1 cellular context compared by ENCODE assay signal in the genomic region with DNA sequence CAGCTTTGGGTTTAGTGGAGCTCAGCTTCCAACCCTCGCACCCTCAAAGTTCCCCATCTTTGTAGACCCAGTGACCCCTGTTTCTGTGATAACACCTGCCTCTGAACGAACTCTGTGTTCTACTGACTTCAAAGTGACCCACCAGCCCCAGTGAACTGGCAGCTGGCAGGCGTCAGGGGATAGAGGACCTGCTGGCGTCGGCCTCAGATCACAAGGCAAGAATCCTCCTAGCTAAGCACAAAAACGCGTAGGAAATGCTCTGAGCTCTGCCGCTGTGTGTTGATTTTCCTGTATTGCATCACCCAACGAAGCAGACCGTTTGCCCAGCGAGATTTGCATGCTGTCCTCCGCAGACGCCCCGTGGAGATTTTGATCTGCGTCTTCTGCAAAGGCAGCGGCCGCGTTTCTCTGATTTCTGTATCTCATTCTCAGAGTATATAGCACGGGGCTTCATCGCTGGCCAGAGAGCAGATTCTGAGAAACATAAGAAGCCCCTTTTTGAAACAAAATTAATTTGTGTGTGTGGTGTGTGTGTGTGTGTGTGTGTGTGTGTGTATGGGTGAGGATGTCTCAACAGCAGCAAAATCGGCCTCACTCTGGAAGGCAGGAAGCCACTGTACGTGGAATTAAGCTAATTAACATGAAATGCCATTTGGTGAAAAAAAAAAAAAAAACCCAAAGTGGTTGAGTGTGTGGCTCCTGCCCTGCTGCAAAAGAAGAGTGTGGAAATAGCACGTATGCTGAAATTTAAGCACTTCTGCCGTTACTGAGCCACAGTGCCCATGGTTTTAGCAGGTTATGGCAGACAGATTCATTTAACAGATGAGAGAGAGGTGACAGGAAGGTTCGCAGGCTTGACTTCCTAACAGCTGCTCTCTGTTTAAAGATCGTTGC.
A peak's percentile ranks its signal among the peaks of the same experiment; 100 is the strongest.
TF ChIP-seq lines count a peak whose summit lies in the region.

No MANE protein-coding gene starts in this region.

TF ChIP-seq in HepG2, 621 proteins besides CTCF, POLR2A, EP300 and RAD21 (continued from another document and continues in another):
- TF ChIP-seq, protein P1, sequence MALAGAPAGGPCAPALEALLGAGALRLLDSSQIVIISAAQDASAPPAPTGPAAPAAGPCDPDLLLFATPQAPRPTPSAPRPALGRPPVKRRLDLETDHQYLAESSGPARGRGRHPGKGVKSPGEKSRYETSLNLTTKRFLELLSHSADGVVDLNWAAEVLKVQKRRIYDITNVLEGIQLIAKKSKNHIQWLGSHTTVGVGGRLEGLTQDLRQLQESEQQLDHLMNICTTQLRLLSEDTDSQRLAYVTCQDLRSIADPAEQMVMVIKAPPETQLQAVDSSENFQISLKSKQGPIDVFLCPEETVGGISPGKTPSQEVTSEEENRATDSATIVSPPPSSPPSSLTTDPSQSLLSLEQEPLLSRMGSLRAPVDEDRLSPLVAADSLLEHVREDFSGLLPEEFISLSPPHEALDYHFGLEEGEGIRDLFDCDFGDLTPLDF (CRISPR knock-in tag; IDR thresholded peaks at IDR 0.05), result no peak
- no peak for TF ChIP-seq ZNF558 (CRISPR knock-in tag; IDR thresholded peaks at IDR 0.05; ENCODE audit: borderline replicate concordance)
- TF ChIP-seq, protein P2, sequence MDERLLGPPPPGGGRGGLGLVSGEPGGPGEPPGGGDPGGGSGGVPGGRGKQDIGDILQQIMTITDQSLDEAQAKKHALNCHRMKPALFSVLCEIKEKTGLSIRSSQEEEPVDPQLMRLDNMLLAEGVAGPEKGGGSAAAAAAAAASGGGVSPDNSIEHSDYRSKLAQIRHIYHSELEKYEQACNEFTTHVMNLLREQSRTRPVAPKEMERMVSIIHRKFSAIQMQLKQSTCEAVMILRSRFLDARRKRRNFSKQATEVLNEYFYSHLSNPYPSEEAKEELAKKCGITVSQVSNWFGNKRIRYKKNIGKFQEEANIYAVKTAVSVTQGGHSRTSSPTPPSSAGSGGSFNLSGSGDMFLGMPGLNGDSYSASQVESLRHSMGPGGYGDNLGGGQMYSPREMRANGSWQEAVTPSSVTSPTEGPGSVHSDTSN (CRISPR knock-in tag; IDR thresholded peaks at IDR 0.05), result no peak
- 0 out of 2 replicates have a peak, but pooled peaks have one; percentile 19 for TF ChIP-seq HOXD1 (CRISPR knock-in tag; IDR thresholded peaks at IDR 0.05)
- TF ChIP-seq, protein P3, sequence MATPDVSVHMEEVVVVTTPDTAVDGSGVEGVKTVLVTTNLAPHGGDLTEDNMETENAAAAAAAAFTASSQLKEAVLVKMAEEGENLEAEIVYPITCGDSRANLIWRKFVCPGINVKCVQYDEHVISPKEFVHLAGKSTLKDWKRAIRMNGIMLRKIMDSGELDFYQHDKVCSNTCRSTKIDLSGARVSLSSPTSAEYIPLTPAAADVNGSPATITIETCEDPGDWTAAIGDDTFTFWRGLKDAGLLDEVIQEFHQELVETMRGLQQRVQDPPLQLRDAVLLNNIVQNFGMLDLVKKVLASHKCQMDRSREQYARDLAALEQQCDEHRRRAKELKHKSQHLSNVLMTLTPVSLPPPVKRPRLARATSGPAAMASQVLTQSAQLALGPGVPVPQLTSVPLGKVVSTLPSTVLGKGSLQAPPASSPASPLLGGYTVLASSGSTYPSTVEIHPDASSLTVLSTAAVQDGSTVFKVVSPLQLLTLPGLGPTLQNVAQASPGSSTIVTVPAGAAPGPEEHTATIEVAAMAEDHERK (CRISPR knock-in tag; IDR thresholded peaks at IDR 0.05; ENCODE audit: low read depth), result no peak
- TF ChIP-seq, protein P4, sequence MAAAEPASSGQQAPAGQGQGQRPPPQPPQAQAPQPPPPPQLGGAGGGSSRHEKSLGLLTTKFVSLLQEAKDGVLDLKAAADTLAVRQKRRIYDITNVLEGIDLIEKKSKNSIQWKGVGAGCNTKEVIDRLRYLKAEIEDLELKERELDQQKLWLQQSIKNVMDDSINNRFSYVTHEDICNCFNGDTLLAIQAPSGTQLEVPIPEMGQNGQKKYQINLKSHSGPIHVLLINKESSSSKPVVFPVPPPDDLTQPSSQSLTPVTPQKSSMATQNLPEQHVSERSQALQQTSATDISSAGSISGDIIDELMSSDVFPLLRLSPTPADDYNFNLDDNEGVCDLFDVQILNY (CRISPR knock-in tag; conservative IDR thresholded peaks at IDR 0.05), result no peak
- TF ChIP-seq ZKSCAN8 (CRISPR knock-in tag; IDR thresholded peaks at IDR 0.05; ENCODE audit: borderline replicate concordance), result peak; percentile 29; the same call in 1 of the 2 replicates
- TF ChIP-seq, protein P5, sequence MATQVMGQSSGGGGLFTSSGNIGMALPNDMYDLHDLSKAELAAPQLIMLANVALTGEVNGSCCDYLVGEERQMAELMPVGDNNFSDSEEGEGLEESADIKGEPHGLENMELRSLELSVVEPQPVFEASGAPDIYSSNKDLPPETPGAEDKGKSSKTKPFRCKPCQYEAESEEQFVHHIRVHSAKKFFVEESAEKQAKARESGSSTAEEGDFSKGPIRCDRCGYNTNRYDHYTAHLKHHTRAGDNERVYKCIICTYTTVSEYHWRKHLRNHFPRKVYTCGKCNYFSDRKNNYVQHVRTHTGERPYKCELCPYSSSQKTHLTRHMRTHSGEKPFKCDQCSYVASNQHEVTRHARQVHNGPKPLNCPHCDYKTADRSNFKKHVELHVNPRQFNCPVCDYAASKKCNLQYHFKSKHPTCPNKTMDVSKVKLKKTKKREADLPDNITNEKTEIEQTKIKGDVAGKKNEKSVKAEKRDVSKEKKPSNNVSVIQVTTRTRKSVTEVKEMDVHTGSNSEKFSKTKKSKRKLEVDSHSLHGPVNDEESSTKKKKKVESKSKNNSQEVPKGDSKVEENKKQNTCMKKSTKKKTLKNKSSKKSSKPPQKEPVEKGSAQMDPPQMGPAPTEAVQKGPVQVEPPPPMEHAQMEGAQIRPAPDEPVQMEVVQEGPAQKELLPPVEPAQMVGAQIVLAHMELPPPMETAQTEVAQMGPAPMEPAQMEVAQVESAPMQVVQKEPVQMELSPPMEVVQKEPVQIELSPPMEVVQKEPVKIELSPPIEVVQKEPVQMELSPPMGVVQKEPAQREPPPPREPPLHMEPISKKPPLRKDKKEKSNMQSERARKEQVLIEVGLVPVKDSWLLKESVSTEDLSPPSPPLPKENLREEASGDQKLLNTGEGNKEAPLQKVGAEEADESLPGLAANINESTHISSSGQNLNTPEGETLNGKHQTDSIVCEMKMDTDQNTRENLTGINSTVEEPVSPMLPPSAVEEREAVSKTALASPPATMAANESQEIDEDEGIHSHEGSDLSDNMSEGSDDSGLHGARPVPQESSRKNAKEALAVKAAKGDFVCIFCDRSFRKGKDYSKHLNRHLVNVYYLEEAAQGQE (IDR thresholded peaks at IDR 0.05; ENCODE audit: borderline replicate concordance in 1 of 2, low read depth in 1 of 2, low read length in 2 of 2), result no peak
- no peak for TF ChIP-seq KDM1A (CRISPR knock-in tag; IDR thresholded peaks at IDR 0.05)
- TF ChIP-seq, protein P6, sequence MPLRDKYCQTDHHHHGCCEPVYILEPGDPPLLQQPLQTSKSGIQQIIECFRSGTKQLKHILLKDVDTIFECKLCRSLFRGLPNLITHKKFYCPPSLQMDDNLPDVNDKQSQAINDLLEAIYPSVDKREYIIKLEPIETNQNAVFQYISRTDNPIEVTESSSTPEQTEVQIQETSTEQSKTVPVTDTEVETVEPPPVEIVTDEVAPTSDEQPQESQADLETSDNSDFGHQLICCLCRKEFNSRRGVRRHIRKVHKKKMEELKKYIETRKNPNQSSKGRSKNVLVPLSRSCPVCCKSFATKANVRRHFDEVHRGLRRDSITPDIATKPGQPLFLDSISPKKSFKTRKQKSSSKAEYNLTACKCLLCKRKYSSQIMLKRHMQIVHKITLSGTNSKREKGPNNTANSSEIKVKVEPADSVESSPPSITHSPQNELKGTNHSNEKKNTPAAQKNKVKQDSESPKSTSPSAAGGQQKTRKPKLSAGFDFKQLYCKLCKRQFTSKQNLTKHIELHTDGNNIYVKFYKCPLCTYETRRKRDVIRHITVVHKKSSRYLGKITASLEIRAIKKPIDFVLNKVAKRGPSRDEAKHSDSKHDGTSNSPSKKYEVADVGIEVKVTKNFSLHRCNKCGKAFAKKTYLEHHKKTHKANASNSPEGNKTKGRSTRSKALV (CRISPR knock-in tag; IDR thresholded peaks at IDR 0.05), result peak; percentile 71; the same call in 1 of the 2 replicates
- TF ChIP-seq, protein P7, sequence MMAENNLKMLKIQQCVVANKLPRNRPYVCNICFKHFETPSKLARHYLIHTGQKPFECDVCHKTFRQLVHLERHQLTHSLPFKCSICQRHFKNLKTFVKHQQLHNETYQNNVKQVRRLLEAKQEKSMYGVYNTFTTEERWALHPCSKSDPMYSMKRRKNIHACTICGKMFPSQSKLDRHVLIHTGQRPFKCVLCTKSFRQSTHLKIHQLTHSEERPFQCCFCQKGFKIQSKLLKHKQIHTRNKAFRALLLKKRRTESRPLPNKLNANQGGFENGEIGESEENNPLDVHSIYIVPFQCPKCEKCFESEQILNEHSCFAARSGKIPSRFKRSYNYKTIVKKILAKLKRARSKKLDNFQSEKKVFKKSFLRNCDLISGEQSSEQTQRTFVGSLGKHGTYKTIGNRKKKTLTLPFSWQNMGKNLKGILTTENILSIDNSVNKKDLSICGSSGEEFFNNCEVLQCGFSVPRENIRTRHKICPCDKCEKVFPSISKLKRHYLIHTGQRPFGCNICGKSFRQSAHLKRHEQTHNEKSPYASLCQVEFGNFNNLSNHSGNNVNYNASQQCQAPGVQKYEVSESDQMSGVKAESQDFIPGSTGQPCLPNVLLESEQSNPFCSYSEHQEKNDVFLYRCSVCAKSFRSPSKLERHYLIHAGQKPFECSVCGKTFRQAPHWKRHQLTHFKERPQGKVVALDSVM (CRISPR knock-in tag; IDR thresholded peaks at IDR 0.05), result no peak
- no peak for TF ChIP-seq ZNF180 (CRISPR knock-in tag; IDR thresholded peaks at IDR 0.05; ENCODE audit: borderline replicate concordance, low read depth)
- peak; percentile 38; the same call in 1 of the 2 replicates for TF ChIP-seq POLR2AphosphoS5 (IDR thresholded peaks at IDR 0.05; ENCODE audit: low read depth, low read length)
- 0 out of 2 replicates have a peak, but pooled peaks have one; percentile 44 for TF ChIP-seq KDM5B (CRISPR knock-in tag; IDR thresholded peaks at IDR 0.05; ENCODE audit: borderline replicate concordance)
- TF ChIP-seq TBX2 (CRISPR knock-in tag; IDR thresholded peaks at IDR 0.05; ENCODE audit: borderline replicate concordance), result no peak
- TF ChIP-seq, protein P8, sequence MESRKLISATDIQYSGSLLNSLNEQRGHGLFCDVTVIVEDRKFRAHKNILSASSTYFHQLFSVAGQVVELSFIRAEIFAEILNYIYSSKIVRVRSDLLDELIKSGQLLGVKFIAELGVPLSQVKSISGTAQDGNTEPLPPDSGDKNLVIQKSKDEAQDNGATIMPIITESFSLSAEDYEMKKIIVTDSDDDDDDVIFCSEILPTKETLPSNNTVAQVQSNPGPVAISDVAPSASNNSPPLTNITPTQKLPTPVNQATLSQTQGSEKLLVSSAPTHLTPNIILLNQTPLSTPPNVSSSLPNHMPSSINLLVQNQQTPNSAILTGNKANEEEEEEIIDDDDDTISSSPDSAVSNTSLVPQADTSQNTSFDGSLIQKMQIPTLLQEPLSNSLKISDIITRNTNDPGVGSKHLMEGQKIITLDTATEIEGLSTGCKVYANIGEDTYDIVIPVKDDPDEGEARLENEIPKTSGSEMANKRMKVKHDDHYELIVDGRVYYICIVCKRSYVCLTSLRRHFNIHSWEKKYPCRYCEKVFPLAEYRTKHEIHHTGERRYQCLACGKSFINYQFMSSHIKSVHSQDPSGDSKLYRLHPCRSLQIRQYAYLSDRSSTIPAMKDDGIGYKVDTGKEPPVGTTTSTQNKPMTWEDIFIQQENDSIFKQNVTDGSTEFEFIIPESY (CRISPR knock-in tag; IDR thresholded peaks at IDR 0.05), result peak; percentile 16; the same call in 1 of the 2 replicates
- TF ChIP-seq CC2D1A (CRISPR knock-in tag; IDR thresholded peaks at IDR 0.05), result no peak
- TF ChIP-seq, protein P9, sequence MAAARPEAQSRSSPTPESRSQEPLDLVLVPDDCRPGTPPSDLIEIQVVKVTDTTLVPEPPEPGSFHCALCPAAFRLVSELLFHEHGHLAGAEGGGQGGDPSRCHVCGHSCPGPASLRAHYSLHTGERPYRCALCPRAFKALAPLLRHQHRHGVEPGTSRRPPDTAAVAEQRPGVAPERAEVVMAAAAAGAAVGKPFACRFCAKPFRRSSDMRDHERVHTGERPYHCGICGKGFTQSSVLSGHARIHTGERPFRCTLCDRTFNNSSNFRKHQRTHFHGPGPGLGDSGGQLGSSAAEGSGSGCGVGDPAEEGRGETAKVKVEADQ (CRISPR knock-in tag; IDR thresholded peaks at IDR 0.05; ENCODE audit: borderline replicate concordance), result no peak
- TF ChIP-seq ZSCAN21 (CRISPR knock-in tag; IDR thresholded peaks at IDR 0.05; ENCODE audit: borderline replicate concordance), result no peak
- TF ChIP-seq STAT5B (CRISPR knock-in tag; IDR thresholded peaks at IDR 0.05), result no peak
- no peak for TF ChIP-seq RARG (CRISPR knock-in tag; IDR thresholded peaks at IDR 0.05; ENCODE audit: low read depth)
- TF ChIP-seq ZNF317 (CRISPR knock-in tag; IDR thresholded peaks at IDR 0.05), result peak; percentile 70
- TF ChIP-seq RFXAP (CRISPR knock-in tag; IDR thresholded peaks at IDR 0.05; ENCODE audit: borderline replicate concordance), result no peak
- TF ChIP-seq, protein P10, sequence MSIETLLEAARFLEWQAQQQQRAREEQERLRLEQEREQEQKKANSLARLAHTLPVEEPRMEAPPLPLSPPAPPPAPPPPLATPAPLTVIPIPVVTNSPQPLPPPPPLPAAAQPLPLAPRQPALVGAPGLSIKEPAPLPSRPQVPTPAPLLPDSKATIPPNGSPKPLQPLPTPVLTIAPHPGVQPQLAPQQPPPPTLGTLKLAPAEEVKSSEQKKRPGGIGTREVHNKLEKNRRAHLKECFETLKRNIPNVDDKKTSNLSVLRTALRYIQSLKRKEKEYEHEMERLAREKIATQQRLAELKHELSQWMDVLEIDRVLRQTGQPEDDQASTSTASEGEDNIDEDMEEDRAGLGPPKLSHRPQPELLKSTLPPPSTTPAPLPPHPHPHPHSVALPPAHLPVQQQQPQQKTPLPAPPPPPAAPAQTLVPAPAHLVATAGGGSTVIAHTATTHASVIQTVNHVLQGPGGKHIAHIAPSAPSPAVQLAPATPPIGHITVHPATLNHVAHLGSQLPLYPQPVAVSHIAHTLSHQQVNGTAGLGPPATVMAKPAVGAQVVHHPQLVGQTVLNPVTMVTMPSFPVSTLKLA (IDR thresholded peaks at IDR 0.05), result no peak
- no peak for TF ChIP-seq ISX (CRISPR knock-in tag; conservative IDR thresholded peaks at IDR 0.05)
- TF ChIP-seq, protein P11, sequence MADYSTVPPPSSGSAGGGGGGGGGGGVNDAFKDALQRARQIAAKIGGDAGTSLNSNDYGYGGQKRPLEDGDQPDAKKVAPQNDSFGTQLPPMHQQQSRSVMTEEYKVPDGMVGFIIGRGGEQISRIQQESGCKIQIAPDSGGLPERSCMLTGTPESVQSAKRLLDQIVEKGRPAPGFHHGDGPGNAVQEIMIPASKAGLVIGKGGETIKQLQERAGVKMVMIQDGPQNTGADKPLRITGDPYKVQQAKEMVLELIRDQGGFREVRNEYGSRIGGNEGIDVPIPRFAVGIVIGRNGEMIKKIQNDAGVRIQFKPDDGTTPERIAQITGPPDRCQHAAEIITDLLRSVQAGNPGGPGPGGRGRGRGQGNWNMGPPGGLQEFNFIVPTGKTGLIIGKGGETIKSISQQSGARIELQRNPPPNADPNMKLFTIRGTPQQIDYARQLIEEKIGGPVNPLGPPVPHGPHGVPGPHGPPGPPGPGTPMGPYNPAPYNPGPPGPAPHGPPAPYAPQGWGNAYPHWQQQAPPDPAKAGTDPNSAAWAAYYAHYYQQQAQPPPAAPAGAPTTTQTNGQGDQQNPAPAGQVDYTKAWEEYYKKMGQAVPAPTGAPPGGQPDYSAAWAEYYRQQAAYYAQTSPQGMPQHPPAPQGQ (CRISPR knock-in tag; IDR thresholded peaks at IDR 0.05; ENCODE audit: borderline replicate concordance), result no peak
- no peak for TF ChIP-seq ZNF484 (CRISPR knock-in tag; IDR thresholded peaks at IDR 0.05; ENCODE audit: borderline replicate concordance, low read depth)
- TF ChIP-seq ZNF674 (CRISPR knock-in tag; IDR thresholded peaks at IDR 0.05; ENCODE audit: low read depth), result no peak
